8 cellular contexts compared by ENCODE assay signal in the genomic region with DNA sequence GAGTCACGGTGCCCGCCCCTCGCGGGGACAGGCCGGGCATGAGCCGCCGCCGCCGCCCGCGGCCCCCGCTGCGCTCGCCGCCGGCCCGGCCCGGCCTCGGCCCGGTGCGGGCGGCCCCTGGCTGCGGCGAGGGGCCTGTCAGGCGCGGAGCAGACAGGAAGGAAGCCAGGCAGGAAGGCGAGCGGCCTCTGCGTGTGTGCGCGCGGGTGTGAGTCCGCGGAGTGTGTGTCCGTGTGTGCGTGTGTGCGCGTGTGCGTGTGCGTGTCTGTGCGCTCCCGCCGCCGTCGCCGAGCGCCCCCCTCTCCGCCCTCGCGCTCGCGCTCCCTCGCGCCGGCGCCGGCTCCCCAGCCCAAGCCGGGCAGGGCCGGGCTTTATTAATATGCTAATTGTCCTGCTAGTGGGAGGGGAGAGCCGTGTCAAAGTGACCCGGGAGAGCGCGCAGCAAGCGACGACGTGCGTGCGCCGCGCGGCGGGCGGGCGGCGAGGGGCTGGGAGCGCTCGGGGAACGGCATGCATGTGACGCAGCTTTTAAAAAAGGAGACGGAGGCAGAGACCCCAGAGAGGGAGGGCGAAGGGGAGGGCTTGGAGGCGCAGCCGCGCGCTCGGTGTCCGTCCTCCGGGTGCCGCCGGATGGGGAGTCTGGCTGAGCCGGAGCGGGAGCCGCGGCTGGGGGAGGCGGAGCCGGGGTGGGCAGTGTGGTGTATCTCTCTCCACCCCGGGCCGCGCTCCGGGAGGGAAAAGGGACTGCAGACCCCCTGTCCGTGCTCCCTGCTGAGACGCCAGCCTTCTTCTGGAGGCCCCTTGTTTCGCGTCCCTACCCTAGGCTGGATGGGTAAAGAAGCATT. TPM values are rescaled to one million over a fixed set of nuclear protein-coding genes. Genes with fewer than 3 reads are reported as not detected.
DNase-seq lines count a peak whose midpoint lies in the region; ATAC-seq and TF ChIP-seq lines count a peak whose summit lies in the region.

A gene with protein sequence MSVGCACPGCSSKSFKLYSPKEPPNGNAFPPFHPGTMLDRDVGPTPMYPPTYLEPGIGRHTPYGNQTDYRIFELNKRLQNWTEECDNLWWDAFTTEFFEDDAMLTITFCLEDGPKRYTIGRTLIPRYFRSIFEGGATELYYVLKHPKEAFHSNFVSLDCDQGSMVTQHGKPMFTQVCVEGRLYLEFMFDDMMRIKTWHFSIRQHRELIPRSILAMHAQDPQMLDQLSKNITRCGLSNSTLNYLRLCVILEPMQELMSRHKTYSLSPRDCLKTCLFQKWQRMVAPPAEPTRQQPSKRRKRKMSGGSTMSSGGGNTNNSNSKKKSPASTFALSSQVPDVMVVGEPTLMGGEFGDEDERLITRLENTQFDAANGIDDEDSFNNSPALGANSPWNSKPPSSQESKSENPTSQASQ (minus strand): TSS at position 227 of the 845 bp plus-strand sequence. CDS start 258 bp downstream, outside the sequence.

- peak; percentile 50 for TF ChIP-seq CTCF in neutrophil (IDR thresholded peaks at IDR 0.05)
- TF ChIP-seq CTCF in thyroid gland (IDR thresholded peaks at IDR 0.05): peak in 1 of 6 experiments; percentile 12

- H3K79me2 ChIP-seq in Karpas-422 (ENCODE audit: low read length): peaks cover 44% of the 10 kb centered on the region

- H3K27ac ChIP-seq in Karpas-422 (ENCODE audit: low read length): peak within 1 kb of the TSS; percentile 69
- H3K27ac ChIP-seq in SK-N-MC: peak within 1 kb of the TSS; percentile 93
- peak within 1 kb of the TSS; percentile 98 for H3K27ac ChIP-seq in neutrophil
- peak within 1 kb of the TSS; percentile 97 to 98 (median 97) for H3K27ac ChIP-seq in thyroid gland

- H3K9me3 ChIP-seq in Karpas-422 (ENCODE audit: low read length) (no peaks in the 10 kb centered on the region), SK-N-MC (ENCODE audit: low read depth, low read length) (no peaks in the 10 kb centered on the region), neutrophil (no peaks in the 10 kb centered on the region), thyroid gland (no peaks in the 10 kb centered on the region)

- no peaks in the 10 kb centered on the region for H3K9me3 Mint-ChIP-seq in activated naive CD4-positive, alpha-beta T cell treated with anti-CD3 and anti-CD28 coated beads, Interleukin-2, amount 50 U/mL, for 72 hours

- H3K27ac Mint-ChIP-seq in activated naive CD4-positive, alpha-beta T cell treated with anti-CD3 and anti-CD28 coated beads, Interleukin-2, amount 50 U/mL, for 72 hours: peak within 1 kb of the TSS; percentile 91 to 97

- H3K36me3 ChIP-seq in Karpas-422 (ENCODE audit: insufficient read depth, low read length) (no peaks in the 10 kb centered on the region), SK-N-MC (ENCODE audit: insufficient read depth, low read length) (no peaks in the 10 kb centered on the region), neutrophil (no peaks in the 10 kb centered on the region), thyroid gland (no peaks in the 10 kb centered on the region)

- H3K9ac ChIP-seq in Karpas-422 (ENCODE audit: low read length) (peak within 1 kb of the TSS; percentile 87), SK-N-MC (ENCODE audit: insufficient read length) (peak within 1 kb of the TSS; percentile 47)

- peak within 1 kb of the TSS; percentile 84 for H3K4me2 ChIP-seq in Karpas-422 (ENCODE audit: low read depth, low read length, poor library complexity, severe bottlenecking)

- H3K9me2 ChIP-seq in Karpas-422 (replicated peaks; ENCODE audit: insufficient read depth, low read length): no peaks in the 10 kb centered on the region

- H4K20me1 ChIP-seq in Karpas-422 (ENCODE audit: insufficient read depth, low read depth, low read length): no peaks in the 10 kb centered on the region

- H3K27me3 ChIP-seq in Karpas-422 (ENCODE audit: low read length) (no peaks in the 10 kb centered on the region), neutrophil (no peaks in the 10 kb centered on the region), thyroid gland (no peaks in the 10 kb centered on the region)

- peak; percentile 51 for ATAC-seq in GM21717 (IDR thresholded peaks at IDR 0.05; ENCODE audit: unreplicated experiment)
- peak; percentile 49 to 52 for ATAC-seq in activated naive CD4-positive, alpha-beta T cell treated with anti-CD3 and anti-CD28 coated beads, Interleukin-2, amount 50 U/mL, for 72 hours

- TF ChIP-seq POLR2A in thyroid gland (IDR thresholded peaks at IDR 0.05): peak; percentile 85 to 97

- DNase-seq in DMS79 (lab: John Stamatoyannopoulos, UW) (peak; percentile 51), Karpas-422 (peak; percentile 88), SK-N-MC (ENCODE audit: low read depth, low spot score) (no peak), globus pallidus (ENCODE audit: low spot score) (peak; percentile 92), thyroid gland (peak; percentile 81 to 83)
- DNase-seq in activated naive CD4-positive, alpha-beta T cell treated with anti-CD3 and anti-CD28 coated beads, Interleukin-2, amount 50 U/mL, for 72 hours (ENCODE audit: low spot score in 2 of 2): peak; percentile 66 to 76

- peaks cover 0 to 5% of the 10 kb centered on the region in 2 donors for H3K36me3 Mint-ChIP-seq in activated naive CD4-positive, alpha-beta T cell treated with anti-CD3 and anti-CD28 coated beads, Interleukin-2, amount 50 U/mL, for 72 hours

- intact Hi-C loops in thyroid gland (cut with DNase I): no loop called here

- H2AFZ ChIP-seq in Karpas-422 (ENCODE audit: low read length): peak within 1 kb of the TSS; percentile 56; the same call in 1 of the 2 replicates

- peak within 1 kb of the TSS; percentile 80 for H3K4me3 ChIP-seq in Karpas-422 (ENCODE audit: low read length)
- peak within 1 kb of the TSS; percentile 78 for H3K4me3 ChIP-seq in SK-N-MC
- H3K4me3 ChIP-seq in neutrophil (ENCODE audit: low read depth in 1 of 2, low read length in 1 of 2): peak within 1 kb of the TSS; percentile 86 to 91
- peak within 1 kb of the TSS; percentile 69 to 73 (median 72) for H3K4me3 ChIP-seq in thyroid gland (replicated peaks in 1 of 3)

- H3K4me1 ChIP-seq in Karpas-422 (ENCODE audit: low read length) (peaks cover 48% of the 10 kb centered on the region), neutrophil (ENCODE audit: control insufficient read depth in 1 of 2, insufficient read depth in 1 of 2, low read depth in 1 of 2, low read length in 1 of 2) (peaks cover 51 to 57% of the 10 kb centered on the region in 2 experiments), thyroid gland (peaks cover 37 to 47% of the 10 kb centered on the region in 2 donors)

- WGBS in thyroid gland, 2 donors: 0% methylated on average over 7 to 23 of the region's 104 CpGs

RNA-seq across cellular contexts. Expression of the gene that starts here (rescaled TPM):
- 24.7 and 34.5 TPM in 2 replicates for total RNA-seq in Karpas-422 (2014; rRNA removed; shearing (Covaris generic); ENCODE audit: low replicate concordance)
- 10 to 100 TPM; 68.7 to 94.9 TPM for total RNA-seq in activated naive CD4-positive, alpha-beta T cell treated with anti-CD3 and anti-CD28 coated beads, Interleukin-2, amount 50 U/mL, for 72 hours
- total RNA-seq in thyroid gland: 10 to 100 TPM; 49.8 to 67.3 (median 54.8) TPM
